2 cellular contexts compared by ENCODE assay signal in the genomic region with DNA sequence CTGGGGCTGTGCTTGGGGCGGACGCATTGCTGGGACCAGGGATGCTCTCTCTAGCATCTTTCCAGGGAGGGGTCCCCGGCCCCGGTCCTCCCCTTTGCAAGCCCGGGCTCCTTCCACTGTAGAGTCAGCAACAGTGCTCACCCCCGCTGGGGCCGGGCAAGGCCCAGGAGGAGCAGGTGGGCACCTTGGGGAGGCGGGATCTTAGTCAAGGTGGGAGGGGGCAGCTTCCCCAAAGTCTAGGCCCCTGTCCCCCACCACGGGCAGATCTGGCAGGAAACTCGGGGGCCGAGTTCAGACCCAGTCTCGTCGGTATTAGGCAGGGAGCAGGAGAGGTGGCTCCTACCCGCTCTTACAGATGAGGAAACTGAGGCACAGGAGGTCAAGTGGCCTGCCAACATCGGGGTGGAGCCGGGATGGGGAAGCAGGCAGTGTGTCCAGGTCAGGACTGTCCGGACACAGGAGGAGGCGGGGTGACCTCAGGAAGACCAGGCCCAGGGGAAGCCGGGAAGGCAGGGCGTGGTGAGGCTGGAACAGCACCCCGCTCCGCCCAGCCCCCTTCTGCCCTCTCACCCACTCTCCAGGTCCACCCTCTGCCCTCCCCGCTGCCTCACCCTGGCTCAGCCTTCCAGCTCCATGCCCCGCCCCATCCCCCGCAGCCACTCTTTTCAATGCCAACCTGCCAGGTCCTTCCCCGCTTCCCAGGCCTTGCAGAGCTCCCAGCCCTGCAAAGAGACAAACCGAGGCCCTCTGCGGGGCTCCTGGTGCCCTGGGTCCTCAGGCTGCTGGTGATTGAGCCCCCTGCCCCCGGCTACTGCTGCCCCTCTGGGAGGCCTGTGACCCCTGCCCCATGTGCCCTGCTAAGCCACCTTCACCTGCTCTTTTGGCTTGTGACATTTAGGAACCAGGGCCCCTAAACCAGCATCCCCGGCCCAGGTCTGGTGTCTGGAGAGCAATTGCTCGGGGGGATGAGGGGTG. TPM values are rescaled to one million over a fixed set of nuclear protein-coding genes. Genes with fewer than 3 reads are reported as not detected.
"Had no signal": no experiment of that assay in that cellular context is flagged by ENCODE, and none has a peak within 500 bp of the region (broad histone marks: within the 10 kb centered on the region; RNA-seq: fewer than 3 reads in every experiment).

No MANE protein-coding gene starts in this region.

RNA-seq across cellular contexts. Expression of a gene that starts 1.8 kb away (rescaled TPM):
- total RNA-seq: SK-MEL-5 had no signal

RNA-seq across cellular contexts. Expression of a gene that starts 30.9 kb away (rescaled TPM):
- total RNA-seq: SK-MEL-5, WTC11 had no signal
